ENCODE assay signal across 9 cellular contexts in genomic region chr6:149045404-149045803, GRCh38.
DNase-seq lines count a peak whose midpoint lies in the region; ATAC-seq and TF ChIP-seq lines count a peak whose summit lies in the region.
"Had no signal": no experiment of that assay in that cellular context is flagged by ENCODE, and none has a peak within 500 bp of the region (broad histone marks: within the 10 kb centered on the region; RNA-seq: fewer than 3 reads in every experiment).

No MANE protein-coding gene starts in this region.

- H3K4me1 ChIP-seq in uterus (no peaks in the 10 kb centered on the region), suprapubic skin (peaks cover 14% of the 10 kb centered on the region)

- H3K4me3 Mint-ChIP-seq in activated naive CD8-positive, alpha-beta T cell treated with anti-CD3 and anti-CD28 coated beads, Interleukin-2, amount 10 ng/mL, durations not matched to agents 7 days and 5 days, result no peak overlapping the region
- H3K4me3 Mint-ChIP-seq in activated naive CD8-positive, alpha-beta T cell treated with anti-CD3 and anti-CD28 coated beads for 36 hours, result no peak overlapping the region
- no peak overlapping the region for H3K4me3 Mint-ChIP-seq in T-cell
- no peak overlapping the region for H3K4me3 Mint-ChIP-seq in stimulated activated naive CD8-positive, alpha-beta T cell treated with anti-CD3 and anti-CD28 coated beads, Interleukin-15, amount 100 ng/mL, for 72 hours
- no peak overlapping the region for H3K4me3 Mint-ChIP-seq in activated T-helper 1 cell treated with anti-CD3 and anti-CD28 coated beads, Interleukin-12 subunit alpha, Interleukin-12 subunit beta, Interleukin-2, Interleukin-4 antibody, amounts not matched to agents 30 ng/mL and 10 ng/mL and 1 ng/mL, durations not matched to agents 14 hours and 24 hours and 36 hours

- 86% methylated on average over 2 of the region's 2 CpGs for WGBS in suprapubic skin

- H3K27ac ChIP-seq in uterus (no peak overlapping the region), suprapubic skin (no peak overlapping the region)

- TF ChIP-seq CTCF in uterus (IDR thresholded peaks at IDR 0.05) (no peak), suprapubic skin (IDR thresholded peaks at IDR 0.05) (no peak)

- intact Hi-C loops in uterus (cut with DNase I; ENCODE audit: low total_unique reads), result no loop called here
- intact Hi-C loops in activated T-helper 1 cell treated with anti-CD3 and anti-CD28 coated beads, Interleukin-12 subunit alpha, Interleukin-12 subunit beta, Interleukin-2, Interleukin-4 antibody, amounts not matched to agents 30 ng/mL and 10 ng/mL and 1 ng/mL, durations not matched to agents 14 hours and 24 hours and 36 hours (cut with micrococcal nuclease), result no loop called here

- CTCF ChIA-PET in T-cell (lab: Charles Lee), result interaction anchor here (0.5 to 2.4 kb wide), 6 partner anchors 17 to 472 kb away, joined by 3 to 8 read pairs (median 4); no protein-coding TSS in a partner anchor

- H3K27me3 ChIP-seq in uterus (no peaks in the 10 kb centered on the region), suprapubic skin (no peaks in the 10 kb centered on the region)

- peaks cover 2% of the 10 kb centered on the region for H3K36me3 Mint-ChIP-seq in activated naive CD8-positive, alpha-beta T cell treated with anti-CD3 and anti-CD28 coated beads, Interleukin-2, amount 10 ng/mL, durations not matched to agents 7 days and 5 days
- peaks cover 6% of the 10 kb centered on the region for H3K36me3 Mint-ChIP-seq in activated naive CD8-positive, alpha-beta T cell treated with anti-CD3 and anti-CD28 coated beads for 36 hours
- no peaks in the 10 kb centered on the region for H3K36me3 Mint-ChIP-seq in T-cell
- peaks cover 2% of the 10 kb centered on the region for H3K36me3 Mint-ChIP-seq in activated T-helper 1 cell treated with anti-CD3 and anti-CD28 coated beads, Interleukin-12 subunit alpha, Interleukin-12 subunit beta, Interleukin-2, Interleukin-4 antibody, amounts not matched to agents 30 ng/mL and 10 ng/mL and 1 ng/mL, durations not matched to agents 14 hours and 24 hours and 36 hours (ENCODE audit: low read depth)

- peaks cover 37% of the 10 kb centered on the region for H3K4me1 Mint-ChIP-seq in activated naive CD8-positive, alpha-beta T cell treated with anti-CD3 and anti-CD28 coated beads, Interleukin-2, amount 10 ng/mL, durations not matched to agents 7 days and 5 days
- H3K4me1 Mint-ChIP-seq in activated naive CD8-positive, alpha-beta T cell treated with anti-CD3 and anti-CD28 coated beads for 36 hours, result peaks cover 25% of the 10 kb centered on the region
- H3K4me1 Mint-ChIP-seq in T-cell, result peaks cover 29 to 47% (median 40%) of the 10 kb centered on the region in 3 donors
- H3K4me1 Mint-ChIP-seq in stimulated activated naive CD8-positive, alpha-beta T cell treated with anti-CD3 and anti-CD28 coated beads, Interleukin-15, amount 100 ng/mL, for 72 hours, result peaks cover 20% of the 10 kb centered on the region
- H3K4me1 Mint-ChIP-seq in activated T-helper 1 cell treated with anti-CD3 and anti-CD28 coated beads, Interleukin-12 subunit alpha, Interleukin-12 subunit beta, Interleukin-2, Interleukin-4 antibody, amounts not matched to agents 30 ng/mL and 10 ng/mL and 1 ng/mL, durations not matched to agents 14 hours and 24 hours and 36 hours (ENCODE audit: low read depth), result peaks cover 55% of the 10 kb centered on the region

- TF ChIP-seq EP300 in suprapubic skin (IDR thresholded peaks at IDR 0.05), result no peak

- POLR2A ChIA-PET in activated naive CD8-positive, alpha-beta T cell treated with anti-CD3 and anti-CD28 coated beads, Interleukin-2, amount 10 ng/mL, durations not matched to agents 7 days and 5 days (lab: Charles Lee), result interaction anchor here (1.7 kb wide), 1 partner anchor 15 kb away, joined by 6 read pairs; no protein-coding TSS in a partner anchor
- POLR2A ChIA-PET in T-cell (lab: Charles Lee), result no interaction called here

- H3K9me3 ChIP-seq in uterus, result no peaks in the 10 kb centered on the region
- no peaks in the 10 kb centered on the region for H3K9me3 ChIP-seq in suprapubic skin

- no peaks in the 10 kb centered on the region for H3K36me3 ChIP-seq in uterus
- H3K36me3 ChIP-seq in suprapubic skin, result no peaks in the 10 kb centered on the region

- no peak for TF ChIP-seq POLR2A in uterus (IDR thresholded peaks at IDR 0.05)
- TF ChIP-seq POLR2A in suprapubic skin (IDR thresholded peaks at IDR 0.05), result no peak

- no peak for DNase-seq in activated naive CD8-positive, alpha-beta T cell treated with anti-CD3 and anti-CD28 coated beads, Interleukin-2, amount 10 ng/mL, durations not matched to agents 7 days and 5 days
- DNase-seq in activated naive CD8-positive, alpha-beta T cell treated with anti-CD3 and anti-CD28 coated beads for 36 hours, result no peak
- DNase-seq in T-cell (peak in 10 of 34 experiments; percentile 10 to 33 (median 16)), uterus (no peak), suprapubic skin (ENCODE audit: low spot score in 2 of 2) (no peak)
- peak in 1 of 2 donors; percentile 32 for DNase-seq in stimulated activated naive CD8-positive, alpha-beta T cell treated with anti-CD3 and anti-CD28 coated beads, Interleukin-15, amount 100 ng/mL, for 72 hours
- DNase-seq in activated T-helper 1 cell treated with anti-CD3 and anti-CD28 coated beads, Interleukin-12 subunit alpha, Interleukin-12 subunit beta, Interleukin-2, Interleukin-4 antibody, amounts not matched to agents 30 ng/mL and 10 ng/mL and 1 ng/mL, durations not matched to agents 14 hours and 24 hours and 36 hours (ENCODE audit: low spot score), result no peak
- DNase-seq: small intestine had no signal

- peak; percentile 80 for ATAC-seq in activated naive CD8-positive, alpha-beta T cell treated with anti-CD3 and anti-CD28 coated beads, Interleukin-2, amount 10 ng/mL, durations not matched to agents 7 days and 5 days (ENCODE audit: low read depth)
- ATAC-seq in HG02938 (IDR thresholded peaks at IDR 0.05; ENCODE audit: unreplicated experiment) (peak; percentile 62), T-cell (replicated peaks in 1 of 4) (peak; percentile 55 to 74 (median 63))
- ATAC-seq in stimulated activated naive CD8-positive, alpha-beta T cell treated with anti-CD3 and anti-CD28 coated beads, Interleukin-15, amount 100 ng/mL, for 72 hours, result peak; percentile 91

- H3K27ac Mint-ChIP-seq in activated naive CD8-positive, alpha-beta T cell treated with anti-CD3 and anti-CD28 coated beads, Interleukin-2, amount 10 ng/mL, durations not matched to agents 7 days and 5 days, result no peak overlapping the region
- H3K27ac Mint-ChIP-seq in activated naive CD8-positive, alpha-beta T cell treated with anti-CD3 and anti-CD28 coated beads for 36 hours, result no peak overlapping the region
- H3K27ac Mint-ChIP-seq in T-cell, result peak overlapping the region; percentile 42 to 44
- H3K27ac Mint-ChIP-seq in stimulated activated naive CD8-positive, alpha-beta T cell treated with anti-CD3 and anti-CD28 coated beads, Interleukin-15, amount 100 ng/mL, for 72 hours, result peak overlapping the region in 1 of 2 donors; percentile 40
- no peak overlapping the region for H3K27ac Mint-ChIP-seq in activated T-helper 1 cell treated with anti-CD3 and anti-CD28 coated beads, Interleukin-12 subunit alpha, Interleukin-12 subunit beta, Interleukin-2, Interleukin-4 antibody, amounts not matched to agents 30 ng/mL and 10 ng/mL and 1 ng/mL, durations not matched to agents 14 hours and 24 hours and 36 hours

- H3K9me3 Mint-ChIP-seq in activated naive CD8-positive, alpha-beta T cell treated with anti-CD3 and anti-CD28 coated beads, Interleukin-2, amount 10 ng/mL, durations not matched to agents 7 days and 5 days, result no peaks in the 10 kb centered on the region
- H3K9me3 Mint-ChIP-seq in activated naive CD8-positive, alpha-beta T cell treated with anti-CD3 and anti-CD28 coated beads for 36 hours, result peaks cover 1% of the 10 kb centered on the region
- no peaks in the 10 kb centered on the region for H3K9me3 Mint-ChIP-seq in T-cell
- H3K9me3 Mint-ChIP-seq in stimulated activated naive CD8-positive, alpha-beta T cell treated with anti-CD3 and anti-CD28 coated beads, Interleukin-15, amount 100 ng/mL, for 72 hours, result no peaks in the 10 kb centered on the region
- no peaks in the 10 kb centered on the region for H3K9me3 Mint-ChIP-seq in activated T-helper 1 cell treated with anti-CD3 and anti-CD28 coated beads, Interleukin-12 subunit alpha, Interleukin-12 subunit beta, Interleukin-2, Interleukin-4 antibody, amounts not matched to agents 30 ng/mL and 10 ng/mL and 1 ng/mL, durations not matched to agents 14 hours and 24 hours and 36 hours

- H3K4me3 ChIP-seq in uterus (no peak overlapping the region), suprapubic skin (no peak overlapping the region)

- no peaks in the 10 kb centered on the region for H3K27me3 Mint-ChIP-seq in activated naive CD8-positive, alpha-beta T cell treated with anti-CD3 and anti-CD28 coated beads, Interleukin-2, amount 10 ng/mL, durations not matched to agents 7 days and 5 days
- no peaks in the 10 kb centered on the region for H3K27me3 Mint-ChIP-seq in activated naive CD8-positive, alpha-beta T cell treated with anti-CD3 and anti-CD28 coated beads for 36 hours
- no peaks in the 10 kb centered on the region for H3K27me3 Mint-ChIP-seq in T-cell
- H3K27me3 Mint-ChIP-seq in stimulated activated naive CD8-positive, alpha-beta T cell treated with anti-CD3 and anti-CD28 coated beads, Interleukin-15, amount 100 ng/mL, for 72 hours, result no peaks in the 10 kb centered on the region
- no peaks in the 10 kb centered on the region for H3K27me3 Mint-ChIP-seq in activated T-helper 1 cell treated with anti-CD3 and anti-CD28 coated beads, Interleukin-12 subunit alpha, Interleukin-12 subunit beta, Interleukin-2, Interleukin-4 antibody, amounts not matched to agents 30 ng/mL and 10 ng/mL and 1 ng/mL, durations not matched to agents 14 hours and 24 hours and 36 hours (ENCODE audit: insufficient read depth)

Comparison
In these comparisons a context has a peak if more than half of its experiments do, and no peak if none do; other contexts are left out.
1. H3K27ac Mint-ChIP-seq: peak in T-cell (2 of 2); none in activated naive CD8-positive, alpha-beta T cell treated with anti-CD3 and anti-CD28 coated beads, Interleukin-2, amount 10 ng/mL, durations not matched to agents 7 days and 5 days (single experiment), activated naive CD8-positive, alpha-beta T cell treated with anti-CD3 and anti-CD28 coated beads for 36 hours (single experiment) and activated T-helper 1 cell treated with anti-CD3 and anti-CD28 coated beads, Interleukin-12 subunit alpha, Interleukin-12 subunit beta, Interleukin-2, Interleukin-4 antibody, amounts not matched to agents 30 ng/mL and 10 ng/mL and 1 ng/mL, durations not matched to agents 14 hours and 24 hours and 36 hours (single experiment).
2. Peak in every context shown above with its lines, with median percentiles within 50 percentile points of each other: ATAC-seq.